ENCODE assay signal across 16 cellular contexts in genomic region chr18:24456549-24456948, GRCh38.
DNase-seq lines count a peak whose midpoint lies in the region; ATAC-seq lines count a peak whose summit lies in the region.
"Had no signal": no experiment of that assay in that cellular context is flagged by ENCODE, and none has a peak within 500 bp of the region (broad histone marks: within the 10 kb centered on the region; RNA-seq: fewer than 3 reads in every experiment).

No MANE protein-coding gene starts in this region.

- DNase-seq in activated naive CD4-positive, alpha-beta T cell treated with anti-CD3 and anti-CD28 coated beads, Interleukin-2, amount 10 ng/mL, durations not matched to agents 7 days and 5 days, result no peak
- no peak for DNase-seq in effector memory CD4-positive, alpha-beta T cell
- no peak for DNase-seq in NCI-H748 (lab: John Stamatoyannopoulos, UW; ENCODE audit: unreplicated experiment)
- no peak for DNase-seq in hippocampal formation (lab: John Stamatoyannopoulos, UW)
- DNase-seq in effector CD8-positive, alpha-beta T cell (lab: John Stamatoyannopoulos, UW), result no peak
- DNase-seq: activated CD4-positive, alpha-beta T cell treated with anti-CD3 and anti-CD28 coated beads, Interleukin-2, amount 50 U/mL, for 1 hour; activated naive CD4-positive, alpha-beta T cell treated with anti-CD3 and anti-CD28 coated beads, Interleukin-2, amount 50 U/mL, for 16 hours; central memory CD4-positive, alpha-beta T cell; erythroblast; OCI-M1; thyroid gland had no signal

- no peak overlapping the region for H3K4me3 Mint-ChIP-seq in activated naive CD4-positive, alpha-beta T cell treated with anti-CD3 and anti-CD28 coated beads, Interleukin-2, amount 50 U/mL, for 24 hours
- no peak overlapping the region for H3K4me3 Mint-ChIP-seq in activated naive CD4-positive, alpha-beta T cell treated with anti-CD3 and anti-CD28 coated beads, Interleukin-2, amount 10 ng/mL, durations not matched to agents 7 days and 5 days
- H3K4me3 Mint-ChIP-seq: nephron had no signal

- ATAC-seq in GM21619 (IDR thresholded peaks at IDR 0.05; ENCODE audit: unreplicated experiment), result peak; percentile 97
- ATAC-seq in HG03135 (IDR thresholded peaks at IDR 0.05; ENCODE audit: unreplicated experiment), result peak; percentile 97
- ATAC-seq: sciatic nerve had no signal

- H3K27me3 ChIP-seq in effector memory CD4-positive, alpha-beta T cell (replicated peaks; ENCODE audit: control insufficient read depth, insufficient read depth, low read length, poor library complexity, severe bottlenecking), result no peaks in the 10 kb centered on the region
- H3K27me3 ChIP-seq: thyroid gland had no signal

- CTCF ChIA-PET in activated naive CD4-positive, alpha-beta T cell treated with anti-CD3 and anti-CD28 coated beads, Interleukin-2, amount 10 ng/mL, durations not matched to agents 7 days and 5 days (lab: Charles Lee), result no interaction called here

- H3K27ac Mint-ChIP-seq in activated naive CD4-positive, alpha-beta T cell treated with anti-CD3 and anti-CD28 coated beads, Interleukin-2, amount 50 U/mL, for 24 hours, result peak overlapping the region; percentile 86
- H3K27ac Mint-ChIP-seq in activated naive CD4-positive, alpha-beta T cell treated with anti-CD3 and anti-CD28 coated beads, Interleukin-2, amount 10 ng/mL, durations not matched to agents 7 days and 5 days, result no peak overlapping the region
- H3K27ac Mint-ChIP-seq: nephron had no signal

- no peak overlapping the region for H3K27ac ChIP-seq in effector memory CD4-positive, alpha-beta T cell (ENCODE audit: insufficient read depth, low read length, poor library complexity, severe bottlenecking)
- H3K27ac ChIP-seq: thyroid gland had no signal

- H3K4me1 ChIP-seq in effector memory CD4-positive, alpha-beta T cell (ENCODE audit: control insufficient read depth, insufficient read depth, low read length, poor library complexity, severe bottlenecking), result no peaks in the 10 kb centered on the region
- H3K4me1 ChIP-seq: thyroid gland had no signal

- H3K36me3 ChIP-seq in effector memory CD4-positive, alpha-beta T cell (ENCODE audit: control insufficient read depth, insufficient read depth, low read length), result no peaks in the 10 kb centered on the region

- H3K9me3 ChIP-seq in effector memory CD4-positive, alpha-beta T cell (ENCODE audit: control insufficient read depth, low read length), result no peaks in the 10 kb centered on the region
- H3K9me3 ChIP-seq: thyroid gland had no signal

- H3K27me3 Mint-ChIP-seq in activated naive CD4-positive, alpha-beta T cell treated with anti-CD3 and anti-CD28 coated beads, Interleukin-2, amount 50 U/mL, for 24 hours, result no peaks in the 10 kb centered on the region
- no peaks in the 10 kb centered on the region for H3K27me3 Mint-ChIP-seq in activated naive CD4-positive, alpha-beta T cell treated with anti-CD3 and anti-CD28 coated beads, Interleukin-2, amount 10 ng/mL, durations not matched to agents 7 days and 5 days

- H3K4me3 ChIP-seq in effector memory CD4-positive, alpha-beta T cell (ENCODE audit: insufficient read depth, low read depth, low read length, poor library complexity, severe bottlenecking), result no peak overlapping the region
- H3K4me3 ChIP-seq: thyroid gland had no signal

- H3K4me1 Mint-ChIP-seq in activated naive CD4-positive, alpha-beta T cell treated with anti-CD3 and anti-CD28 coated beads, Interleukin-2, amount 50 U/mL, for 24 hours, result peaks cover 7% of the 10 kb centered on the region
- peaks cover 5% of the 10 kb centered on the region for H3K4me1 Mint-ChIP-seq in activated naive CD4-positive, alpha-beta T cell treated with anti-CD3 and anti-CD28 coated beads, Interleukin-2, amount 10 ng/mL, durations not matched to agents 7 days and 5 days
- H3K4me1 Mint-ChIP-seq: nephron had no signal

- H3K9me3 Mint-ChIP-seq in activated naive CD4-positive, alpha-beta T cell treated with anti-CD3 and anti-CD28 coated beads, Interleukin-2, amount 50 U/mL, for 24 hours, result no peaks in the 10 kb centered on the region
- H3K9me3 Mint-ChIP-seq in activated naive CD4-positive, alpha-beta T cell treated with anti-CD3 and anti-CD28 coated beads, Interleukin-2, amount 10 ng/mL, durations not matched to agents 7 days and 5 days, result no peaks in the 10 kb centered on the region
- H3K9me3 Mint-ChIP-seq: nephron had no signal

- H3K36me3 Mint-ChIP-seq in activated naive CD4-positive, alpha-beta T cell treated with anti-CD3 and anti-CD28 coated beads, Interleukin-2, amount 50 U/mL, for 24 hours, result peaks cover 8% of the 10 kb centered on the region
- H3K36me3 Mint-ChIP-seq in activated naive CD4-positive, alpha-beta T cell treated with anti-CD3 and anti-CD28 coated beads, Interleukin-2, amount 10 ng/mL, durations not matched to agents 7 days and 5 days, result peaks cover 7% of the 10 kb centered on the region
